In the genomic region with DNA sequence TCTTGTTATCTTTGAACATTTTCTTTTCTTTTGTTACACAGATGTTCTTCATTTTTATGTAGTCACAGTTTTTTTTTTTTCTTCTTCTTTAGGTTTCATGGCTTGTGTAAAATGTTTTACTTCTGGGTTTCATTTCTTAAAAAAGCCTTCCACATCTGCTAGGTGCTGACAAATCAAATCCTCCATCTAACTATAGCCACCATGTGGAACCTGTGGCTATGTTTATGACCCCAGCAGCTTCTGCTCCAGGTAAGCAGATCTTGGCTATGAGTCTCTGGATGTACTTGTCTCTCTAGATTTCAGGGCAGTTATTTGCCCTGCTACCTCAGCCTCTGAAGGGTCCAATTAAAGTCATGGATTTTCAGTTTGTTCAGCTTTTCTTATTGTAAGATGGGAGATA, we compare ENCODE assay signal across 18 cellular contexts. TPM values are rescaled to one million over a fixed set of nuclear protein-coding genes. Genes with fewer than 3 reads are reported as not detected.
DNase-seq lines count a peak whose midpoint lies in the region; ATAC-seq and TF ChIP-seq lines count a peak whose summit lies in the region.
"Had no signal": no experiment of that assay in that cellular context is flagged by ENCODE, and none has a peak within 500 bp of the region (broad histone marks: within the 10 kb centered on the region; RNA-seq: fewer than 3 reads in every experiment).

No MANE protein-coding gene starts in this region.

- H3K4me3 ChIP-seq in GM23338: no peak overlapping the region
- H3K4me3 ChIP-seq: heart right ventricle, transverse colon had no signal

- H3K4me3 Mint-ChIP-seq in GM23338: no peak overlapping the region
- H3K4me3 Mint-ChIP-seq in activated CD4-positive, alpha-beta T cell treated with anti-CD3 and anti-CD28 coated beads, Interleukin-2, amount 10 ng/mL, durations not matched to agents 24 days and 14 days: no peak overlapping the region
- no peak overlapping the region for H3K4me3 Mint-ChIP-seq in HFFc6

- POLR2A ChIA-PET in GM10248 (lab: Yijun Ruan, JAX): no interaction called here

- peaks cover 3% of the 10 kb centered on the region; the same call in 2 of the 3 replicates for H3K9me3 Mint-ChIP-seq in GM23338
- H3K9me3 Mint-ChIP-seq in activated CD4-positive, alpha-beta T cell treated with anti-CD3 and anti-CD28 coated beads, Interleukin-2, amount 10 ng/mL, durations not matched to agents 24 days and 14 days: peaks cover 6% of the 10 kb centered on the region
- H3K9me3 Mint-ChIP-seq in HFFc6: no peaks in the 10 kb centered on the region
- H3K9me3 Mint-ChIP-seq: activated T-helper 2 cell treated with anti-CD3 and anti-CD28 coated beads, Interferon-gamma antibody, Interleukin-2, Interleukin-4, amounts not matched to agents 10 μg/mL and 5 μg/mL and 100 μg/mL, durations not matched to agents 14 hours and 24 hours and 36 hours had no signal

- intact Hi-C loops in activated CD4-positive, alpha-beta T cell treated with anti-CD3 and anti-CD28 coated beads, Interleukin-2, amount 10 ng/mL, durations not matched to agents 24 days and 14 days (cut with micrococcal nuclease): no loop called here

- H4K20me1 ChIP-seq in GM23338 (replicated peaks; ENCODE audit: insufficient read depth): no peaks in the 10 kb centered on the region

- no peak overlapping the region for H3K27ac Mint-ChIP-seq in GM23338
- H3K27ac Mint-ChIP-seq in activated CD4-positive, alpha-beta T cell treated with anti-CD3 and anti-CD28 coated beads, Interleukin-2, amount 10 ng/mL, durations not matched to agents 24 days and 14 days: no peak overlapping the region
- no peak overlapping the region for H3K27ac Mint-ChIP-seq in HFFc6
- H3K27ac Mint-ChIP-seq: activated T-helper 2 cell treated with anti-CD3 and anti-CD28 coated beads, Interferon-gamma antibody, Interleukin-2, Interleukin-4, amounts not matched to agents 10 μg/mL and 5 μg/mL and 100 μg/mL, durations not matched to agents 14 hours and 24 hours and 36 hours had no signal

- peak overlapping the region; percentile 56; the same call in 1 of the 2 replicates for H2AFZ ChIP-seq in GM23338

- no peaks in the 10 kb centered on the region for H3F3A ChIP-seq in GM23338 (replicated peaks; ENCODE audit: low read depth)

- no peaks in the 10 kb centered on the region for H3K27me3 Mint-ChIP-seq in GM23338 (ENCODE audit: insufficient read depth, low read depth, poor library complexity)
- peaks cover 8% of the 10 kb centered on the region for H3K27me3 Mint-ChIP-seq in activated CD4-positive, alpha-beta T cell treated with anti-CD3 and anti-CD28 coated beads, Interleukin-2, amount 10 ng/mL, durations not matched to agents 24 days and 14 days
- H3K27me3 Mint-ChIP-seq in HFFc6 (ENCODE audit: insufficient read depth): peaks cover 2% of the 10 kb centered on the region

- H3K79me2 ChIP-seq in GM23338 (replicated peaks; ENCODE audit: insufficient read depth): no peaks in the 10 kb centered on the region

- no peaks in the 10 kb centered on the region for H3K4me1 ChIP-seq in GM23338 (ENCODE audit: insufficient read depth)
- H3K4me1 ChIP-seq: Caco-2, heart right ventricle, transverse colon had no signal

- no peak overlapping the region for H3K4me2 ChIP-seq in GM23338

- H3K4me1 Mint-ChIP-seq in GM23338 (peaks cover 3% of the 10 kb centered on the region; the same call in 2 of the 3 replicates), HFFc6 (ENCODE audit: low read depth) (no peaks in the 10 kb centered on the region)
- H3K4me1 Mint-ChIP-seq in activated CD4-positive, alpha-beta T cell treated with anti-CD3 and anti-CD28 coated beads, Interleukin-2, amount 10 ng/mL, durations not matched to agents 24 days and 14 days: peaks cover 5% of the 10 kb centered on the region

- ATAC-seq in GM19324 (IDR thresholded peaks at IDR 0.05; ENCODE audit: low FRiP score, unreplicated experiment) (peak; percentile 80), GM23338 (no peak), HG03139 (IDR thresholded peaks at IDR 0.05; ENCODE audit: unreplicated experiment) (peak; percentile 70)
- ATAC-seq: heart right ventricle, left ventricle myocardium superior had no signal

- TF ChIP-seq CTCF in GM10248 (IDR thresholded peaks at IDR 0.05; ENCODE audit: control extremely low read depth, extremely low read depth, low read depth, missing control alignments): no peak
- no peak for TF ChIP-seq CTCF in GM23338 (conservative IDR thresholded peaks at IDR 0.05; ENCODE audit: low read depth in 2 of 2)
- TF ChIP-seq CTCF in HFFc6 (IDR thresholded peaks at IDR 0.05): no peak

- CTCF ChIA-PET in GM10248 (lab: Yijun Ruan, JAX): interaction anchor here (1.0 to 3.7 kb wide), 3 partner anchors 11 to 30 kb away, joined by 3 to 16 read pairs (median 5); no protein-coding TSS in a partner anchor

- H3K27ac ChIP-seq in GM23338 (ENCODE audit: low read depth): no peak overlapping the region
- H3K27ac ChIP-seq: heart right ventricle, transverse colon had no signal

- no peaks in the 10 kb centered on the region for H3K27me3 ChIP-seq in GM23338 (ENCODE audit: insufficient read depth)
- H3K27me3 ChIP-seq: transverse colon had no signal

- H3K36me3 Mint-ChIP-seq in GM23338 (ENCODE audit: low read depth) (no peaks in the 10 kb centered on the region), HFFc6 (ENCODE audit: low read depth) (no peaks in the 10 kb centered on the region)
- no peaks in the 10 kb centered on the region for H3K36me3 Mint-ChIP-seq in activated CD4-positive, alpha-beta T cell treated with anti-CD3 and anti-CD28 coated beads, Interleukin-2, amount 10 ng/mL, durations not matched to agents 24 days and 14 days (ENCODE audit: low read depth)

- H3K36me3 ChIP-seq in GM23338 (ENCODE audit: insufficient read depth): no peaks in the 10 kb centered on the region
- H3K36me3 ChIP-seq: heart right ventricle, transverse colon had no signal

- H3K9me2 ChIP-seq in GM23338 (ENCODE audit: insufficient read depth): no peaks in the 10 kb centered on the region

- DNase-seq in GM10248 (ENCODE audit: extremely low spot score): peak; percentile 22
- no peak for DNase-seq in GM23338 (ENCODE audit: low spot score)
- DNase-seq in activated CD4-positive, alpha-beta T cell treated with anti-CD3 and anti-CD28 coated beads, Interleukin-2, amount 10 ng/mL, durations not matched to agents 24 days and 14 days: no peak
- DNase-seq in HFFc6: no peak
- no peak for DNase-seq in COR-L47 (lab: John Stamatoyannopoulos, UW)
- DNase-seq in MV-4-11 (lab: John Stamatoyannopoulos, UW): no peak
- DNase-seq: activated CD4-positive, alpha-beta T cell treated with anti-CD3 and anti-CD28 coated beads for 48 hours; Caco-2; heart right ventricle; left ventricle myocardium superior; NCI-H2171 treated with DMSO at 0.1 percent for 48 hours; OCI-M1; small intestine; T-helper 1 cell; transverse colon had no signal

RNA-seq across cellular contexts. Expression of gene OXSM, which starts 44.5 kb away (rescaled TPM):
- 2.2 and 4.6 TPM in 2 replicates for total RNA-seq in GM23338 (2014; rRNA removed; shearing (Covaris generic))
- polyA plus RNA-seq in GM23338 (2016; fragmentation: Nextera tagmentation; extraction: Ambion mirVana): 1.3 and 3.1 TPM in 2 replicates
- total RNA-seq in activated CD4-positive, alpha-beta T cell treated with anti-CD3 and anti-CD28 coated beads, Interleukin-2, amount 10 ng/mL, durations not matched to agents 24 days and 14 days: 13.3 and 16.3 TPM in 2 replicates
- 10 to 100 TPM in 2 of 6 experiments, 1 to 10 TPM in 4; 6.5 to 12.2 (median 7.8) TPM for total RNA-seq in HFFc6 (2021; fragmentation: NEBNext Ultra II Directional; extraction: Animal tissue kit (Norgen Biotek cat#: 25700))

RNA-seq across cellular contexts. Expression of gene NGLY1, which starts 51.1 kb away (rescaled TPM):
- total RNA-seq in GM23338 (2014; rRNA removed; shearing (Covaris generic)): 34.0 and 43.5 TPM in 2 replicates
- polyA plus RNA-seq in GM23338 (2016; fragmentation: Nextera tagmentation; extraction: Ambion mirVana): 20.4 TPM in 2 replicates
- 65.0 and 70.7 TPM in 2 replicates for total RNA-seq in activated CD4-positive, alpha-beta T cell treated with anti-CD3 and anti-CD28 coated beads, Interleukin-2, amount 10 ng/mL, durations not matched to agents 24 days and 14 days
- total RNA-seq in HFFc6 (2021; fragmentation: NEBNext Ultra II Directional; extraction: Animal tissue kit (Norgen Biotek cat#: 25700)): 10 to 100 TPM; 21.7 to 27.6 (median 24.3) TPM
